Comparison of ENCODE assay signal across 15 cellular contexts in the genomic region with DNA sequence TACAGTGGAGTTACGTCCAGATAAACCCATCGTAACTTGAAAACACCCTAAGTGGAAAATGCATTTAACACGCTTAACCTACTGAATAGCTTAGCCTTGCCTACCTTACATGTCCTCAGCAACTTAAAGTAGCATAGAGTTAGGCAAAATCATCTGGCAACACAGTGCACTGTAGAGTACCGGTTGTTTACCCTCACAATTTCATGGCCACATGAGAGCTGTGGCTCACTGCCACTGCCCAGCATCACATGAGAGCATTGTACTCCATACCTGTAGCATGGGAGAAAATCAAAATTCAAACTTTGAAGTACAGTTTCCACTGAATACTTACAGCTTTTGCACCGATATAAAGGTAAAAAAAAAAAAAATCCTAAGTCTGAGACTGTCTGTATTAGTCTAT. TPM values are rescaled to one million over a fixed set of nuclear protein-coding genes. Genes with fewer than 3 reads are reported as not detected.
"Had no signal": no experiment of that assay in that cellular context is flagged by ENCODE, and none has a peak within 500 bp of the region (broad histone marks: within the 10 kb centered on the region; RNA-seq: fewer than 3 reads in every experiment).

No MANE protein-coding gene starts in this region.

- H3K4me1 Mint-ChIP-seq: naive B cell; stimulated activated naive B cell treated with anti-CD40 and anti-IgM and Interleukin-4, amounts not matched to agents 10 μg/mL and 1 μg/mL and 100 μg/mL, for 72 hours; stimulated activated naive CD8-positive, alpha-beta T cell treated with anti-CD3 and anti-CD28 coated beads, Interleukin-15, amount 100 ng/mL, for 72 hours had no signal

- H3K27ac Mint-ChIP-seq: naive B cell; stimulated activated naive B cell treated with anti-CD40 and anti-IgM and Interleukin-4, amounts not matched to agents 10 μg/mL and 1 μg/mL and 100 μg/mL, for 72 hours; stimulated activated naive CD8-positive, alpha-beta T cell treated with anti-CD3 and anti-CD28 coated beads, Interleukin-15, amount 100 ng/mL, for 72 hours had no signal

- H3K27me3 ChIP-seq: neutrophil, sigmoid colon, testis, tibial nerve had no signal

- ATAC-seq: esophagus mucosa; stimulated activated naive B cell treated with anti-CD40 and anti-IgM and Interleukin-4, amounts not matched to agents 10 μg/mL and 1 μg/mL and 100 μg/mL, for 72 hours; stimulated activated naive CD8-positive, alpha-beta T cell treated with anti-CD3 and anti-CD28 coated beads, Interleukin-15, amount 100 ng/mL, for 72 hours had no signal

- H3K4me3 ChIP-seq: sigmoid colon, skin epidermis, testis, tibial nerve had no signal

- H3K36me3 Mint-ChIP-seq: naive B cell; stimulated activated naive B cell treated with anti-CD40 and anti-IgM and Interleukin-4, amounts not matched to agents 10 μg/mL and 1 μg/mL and 100 μg/mL, for 72 hours had no signal

- H3K27me3 Mint-ChIP-seq: naive B cell; stimulated activated naive B cell treated with anti-CD40 and anti-IgM and Interleukin-4, amounts not matched to agents 10 μg/mL and 1 μg/mL and 100 μg/mL, for 72 hours had no signal

- H3K27ac ChIP-seq: neutrophil, skin epidermis, testis, tibial nerve had no signal

- H3K4me1 ChIP-seq: tibial nerve had no signal

- H3K4me3 Mint-ChIP-seq: naive B cell; stimulated activated naive B cell treated with anti-CD40 and anti-IgM and Interleukin-4, amounts not matched to agents 10 μg/mL and 1 μg/mL and 100 μg/mL, for 72 hours; stimulated activated naive CD8-positive, alpha-beta T cell treated with anti-CD3 and anti-CD28 coated beads, Interleukin-15, amount 100 ng/mL, for 72 hours had no signal

- H3K36me3 ChIP-seq: neutrophil, tibial nerve had no signal

- H3K9me3 Mint-ChIP-seq: naive B cell; stimulated activated naive B cell treated with anti-CD40 and anti-IgM and Interleukin-4, amounts not matched to agents 10 μg/mL and 1 μg/mL and 100 μg/mL, for 72 hours; stimulated activated naive CD8-positive, alpha-beta T cell treated with anti-CD3 and anti-CD28 coated beads, Interleukin-15, amount 100 ng/mL, for 72 hours had no signal

- H3K9me3 ChIP-seq: neutrophil, sigmoid colon, testis, tibial nerve had no signal

- DNase-seq: effector memory CD4-positive, alpha-beta T cell; islet precursor cell; naive B cell; posterior cingulate gyrus; sigmoid colon; stimulated activated CD4-positive, alpha-beta T cell treated with anti-CD3 and anti-CD28 coated beads, Interleukin-2, amount 100 ng/mL, for 24 hours; stimulated activated CD4-positive, alpha-beta T cell treated with anti-CD3 and anti-CD28 coated beads, Interleukin-4, amount 100 ng/mL, for 4 hours; stimulated activated naive B cell treated with anti-CD40 and anti-IgM and Interleukin-4, amounts not matched to agents 10 μg/mL and 1 μg/mL and 100 μg/mL, for 72 hours; stimulated activated naive CD8-positive, alpha-beta T cell treated with anti-CD3 and anti-CD28 coated beads, Interleukin-15, amount 100 ng/mL, for 72 hours; testis had no signal

RNA-seq across cellular contexts. Expression of gene GUCY1A1, which starts 40.6 kb away (rescaled TPM):
- total RNA-seq: osteoblast had no signal
